In genomic region chr3:45055411-45056143, GRCh38 we compare ENCODE assay signal across 8 cellular contexts. TPM values are rescaled to one million over a fixed set of nuclear protein-coding genes. Genes with fewer than 3 reads are reported as not detected.
DNase-seq lines count a peak whose midpoint lies in the region; ATAC-seq and TF ChIP-seq lines count a peak whose summit lies in the region.

No MANE protein-coding gene starts in this region.

- no peak overlapping the region for H3K27ac Mint-ChIP-seq in nephron progenitor cell

- H3K4me3 Mint-ChIP-seq in nephron progenitor cell: no peak overlapping the region

- intact Hi-C loops in left ventricle myocardium superior (cut with micrococcal nuclease): no loop called here

- no peaks in the 10 kb centered on the region for H3K9me3 Mint-ChIP-seq in nephron progenitor cell

- peaks cover 4% of the 10 kb centered on the region for H3K27me3 Mint-ChIP-seq in nephron progenitor cell (ENCODE audit: low read depth, poor library complexity)

- H3K4me3 ChIP-seq in AG09309 (ENCODE audit: control insufficient read depth, low read depth, low read length): no peak overlapping the region

- no peaks in the 10 kb centered on the region for H3K36me3 Mint-ChIP-seq in nephron progenitor cell (ENCODE audit: low read depth)

- in situ Hi-C loops in GM13977 (cut with MboI; ENCODE audit: low pct_unique_long_range_greater_than_20kb, low sequenced_read_pairs, unreplicated experiment): no loop called here

- ATAC-seq in SK-N-SH treated with all-trans-retinoic acid at 6 μM for 48 hours: peak; percentile 83
- peak; percentile 25 for ATAC-seq in left ventricle myocardium superior
- no peak for ATAC-seq in GM18909 (IDR thresholded peaks at IDR 0.05; ENCODE audit: poor library complexity, unreplicated experiment)
- no peak for ATAC-seq in GM18868 (IDR thresholded peaks at IDR 0.05; ENCODE audit: unreplicated experiment)

- H3K4me1 Mint-ChIP-seq in nephron progenitor cell: peaks cover 20% of the 10 kb centered on the region

- TF ChIP-seq CTCF in AG09309 (IDR thresholded peaks at IDR 0.05; ENCODE audit: control insufficient read depth, insufficient read depth, low read depth, low read length, missing control alignments) (peak; percentile 15), GM13977 (IDR thresholded peaks at IDR 0.05; ENCODE audit: extremely low read depth, insufficient read depth, missing control alignments) (peak; percentile 44), nephron progenitor cell (IDR thresholded peaks at IDR 0.05) (no peak)

- DNase-seq in AG09309 (ENCODE audit: low read depth) (no peak), GM13977 (ENCODE audit: low spot score) (peak; percentile 47), left ventricle myocardium superior (no peak), nephron progenitor cell (no peak)
- DNase-seq in activated CD4-positive, alpha-beta T cell treated with anti-CD3 and anti-CD28 coated beads, Interleukin-2, amount 50 U/mL, for 48 hours: no peak

TF ChIP-seq in SK-N-SH treated with all-trans-retinoic acid at 6 μM for 48 hours, 23 proteins besides CTCF, POLR2A, EP300 and RAD21:
- TF ChIP-seq TOX (CRISPR knock-in tag; IDR thresholded peaks at IDR 0.05; ENCODE audit: borderline replicate concordance) (peak; percentile 56; the same call in 1 of the 2 replicates), ESRRG (CRISPR knock-in tag; IDR thresholded peaks at IDR 0.05) (no peak)

RNA-seq across cellular contexts. Expression of gene CLEC3B, which starts 29.5 kb away (rescaled TPM):
- 68.0 TPM for total RNA-seq in left ventricle myocardium superior

Comparison
In these comparisons a context has a peak if more than half of its experiments do, and no peak if none do; other contexts are left out.
1. ATAC-seq: peak in SK-N-SH treated with all-trans-retinoic acid at 6 μM for 48 hours (single experiment) and left ventricle myocardium superior (single experiment); none in GM18909 (single experiment) and GM18868 (single experiment).